Comparison of ENCODE assay signal across 22 cellular contexts in genomic region chr3:160827516-160827915, GRCh38.
"Had no signal": no experiment of that assay in that cellular context is flagged by ENCODE, and none has a peak within 500 bp of the region (broad histone marks: within the 10 kb centered on the region; RNA-seq: fewer than 3 reads in every experiment).

No MANE protein-coding gene starts in this region.

- H3K27me3 Mint-ChIP-seq: IgD-negative memory B cell had no signal

- H3K9ac ChIP-seq: KMS-11 had no signal

- H3K4me1 ChIP-seq: SJSA1 had no signal

- H3K27me3 ChIP-seq: SJSA1 had no signal

- H3K9me3 ChIP-seq: SJSA1 had no signal

- H3K9me3 Mint-ChIP-seq: IgD-negative memory B cell had no signal

- DNase-seq: Kasumi-1, MM.1S, NCI-H1092 treated with DMSO at 0.1 percent for 48 hours, NCI-H1436, NCI-H187, NCI-H2029, NCI-H2081 treated with DMSO at 0.1 percent for 48 hours, NCI-H2171, NCI-H226, NCI-H446, NCI-H510A, NCI-H526, Right ventricle myocardium superior, RPMI8226, SIG-M5, T-helper 1 cell had no signal

- H3K4me2 ChIP-seq: KMS-11 had no signal

- H3K27ac ChIP-seq: HL-60, KMS-11, SJSA1, SK-N-MC had no signal

- H3K4me3 Mint-ChIP-seq: IgD-negative memory B cell had no signal

- H3K36me3 ChIP-seq: SJSA1 had no signal

- ATAC-seq: K562 had no signal

- H3K4me3 ChIP-seq: K562, SJSA1, SK-N-MC had no signal
